14 cellular contexts compared by ENCODE assay signal in genomic region chr12:102757154-102757873, GRCh38.
DNase-seq lines count a peak whose midpoint lies in the region; ATAC-seq and TF ChIP-seq lines count a peak whose summit lies in the region.
"Had no signal": no experiment of that assay in that cellular context is flagged by ENCODE, and none has a peak within 500 bp of the region (broad histone marks: within the 10 kb centered on the region; RNA-seq: fewer than 3 reads in every experiment).

No MANE protein-coding gene starts in this region.

- H3K4ac ChIP-seq in neuronal stem cell (ENCODE audit: low read length) = no peak overlapping the region

- H2BK12ac ChIP-seq in neuronal stem cell (ENCODE audit: low read length) = no peak overlapping the region

- in situ Hi-C loops in gastrocnemius medialis (cut with MboI; ENCODE audit: low sequenced_read_pairs in 4 of 4) = loop anchor here in 2 of 4 donors (25.0 kb wide), 1 partner anchor 820 kb away; no protein-coding TSS in a partner anchor

- no peak overlapping the region for H2BK120ac ChIP-seq in neuronal stem cell (ENCODE audit: low read depth, low read length)

- H4K91ac ChIP-seq in neuronal stem cell (ENCODE audit: low read depth, low read length, poor library complexity) = no peak overlapping the region

- H3K4me1 ChIP-seq in left ventricle myocardium inferior = no peaks in the 10 kb centered on the region
- H3K4me1 ChIP-seq in gastrocnemius medialis = no peaks in the 10 kb centered on the region
- H3K4me1 ChIP-seq in neuronal stem cell (ENCODE audit: control insufficient read depth in 2 of 2, insufficient read depth in 1 of 2, low read depth in 1 of 2, low read length in 2 of 2) = peaks cover 0 to 4% of the 10 kb centered on the region in 2 donors

- DNase-seq in AG20443 (ENCODE audit: low spot score) = peak; percentile 27
- DNase-seq in RPMI7951 (ENCODE audit: low read depth) = peak; percentile 3
- DNase-seq in left ventricle myocardium inferior = peak; percentile 67
- DNase-seq in gastrocnemius medialis = peak in 1 of 2 donors; percentile 14
- DNase-seq in neuronal stem cell (ENCODE audit: low spot score) = no peak
- no peak for DNase-seq in GDM1 (lab: John Stamatoyannopoulos, UW)
- DNase-seq: activated CD8-positive, alpha-beta memory T cell treated with anti-CD3 and anti-CD28 coated beads, Interleukin-2, amount 10 ng/mL, durations not matched to agents 7 days and 5 days; CD8-positive, alpha-beta memory T cell; left colon; NCI-H446; SIG-M5; stimulated activated naive B cell treated with anti-CD40 and anti-IgM and Interleukin-4, amounts not matched to agents 10 μg/mL and 1 μg/mL and 100 μg/mL, for 72 hours had no signal

- no peak for TF ChIP-seq POLR2A in gastrocnemius medialis (IDR thresholded peaks at IDR 0.05)

- H3K4me2 ChIP-seq in neuronal stem cell (ENCODE audit: insufficient read depth, low read length, poor library complexity, severe bottlenecking) = no peak overlapping the region

- no peak overlapping the region for H2AK5ac ChIP-seq in neuronal stem cell (ENCODE audit: low read depth, low read length)

- H3K4me3 ChIP-seq in left ventricle myocardium inferior = no peak overlapping the region
- H3K4me3 ChIP-seq in gastrocnemius medialis = no peak overlapping the region
- no peak overlapping the region for H3K4me3 ChIP-seq in neuronal stem cell (ENCODE audit: low read length in 2 of 2)

- no peak overlapping the region for H3K18ac ChIP-seq in neuronal stem cell (ENCODE audit: low read length)

- no peak overlapping the region for H3K23ac ChIP-seq in neuronal stem cell (ENCODE audit: low read depth, low read length, poor library complexity)

- H3K27me3 ChIP-seq in left ventricle myocardium inferior (ENCODE audit: low read depth) (no peaks in the 10 kb centered on the region), gastrocnemius medialis (no peaks in the 10 kb centered on the region), neuronal stem cell (ENCODE audit: control insufficient read depth in 3 of 3, insufficient read depth in 3 of 3, low read depth in 1 of 3, low read length in 3 of 3) (no peaks in the 10 kb centered on the region)

- no peaks in the 10 kb centered on the region for H3K9me3 ChIP-seq in left ventricle myocardium inferior (replicated peaks)
- no peaks in the 10 kb centered on the region for H3K9me3 ChIP-seq in gastrocnemius medialis
- no peaks in the 10 kb centered on the region for H3K9me3 ChIP-seq in neuronal stem cell (replicated peaks in 1 of 2; ENCODE audit: control insufficient read depth in 2 of 2, insufficient read depth in 1 of 2, low read depth in 1 of 2, low read length in 2 of 2)

- intact Hi-C loops in left ventricle myocardium inferior (cut with micrococcal nuclease) (no loop called here), gastrocnemius medialis (cut with DNase I; ENCODE audit: low total_unique reads) (no loop called here)

- no peak overlapping the region for H2AFZ ChIP-seq in neuronal stem cell (ENCODE audit: low read length)

- H2BK5ac ChIP-seq in neuronal stem cell (ENCODE audit: low read length) = no peak overlapping the region

- TF ChIP-seq CTCF in left ventricle myocardium inferior (IDR thresholded peaks at IDR 0.05; ENCODE audit: borderline replicate concordance) = no peak
- TF ChIP-seq CTCF in gastrocnemius medialis (IDR thresholded peaks at IDR 0.05 in 4 of 5, conservative IDR thresholded peaks at IDR 0.05 in 1 of 5) = no peak

- ATAC-seq in gastrocnemius medialis (peak in 1 of 2 donors; percentile 14), GM18907 (IDR thresholded peaks at IDR 0.05; ENCODE audit: unreplicated experiment) (no peak), HG02588 (IDR thresholded peaks at IDR 0.05; ENCODE audit: unreplicated experiment) (no peak)
- ATAC-seq: activated CD8-positive, alpha-beta memory T cell treated with anti-CD3 and anti-CD28 coated beads, Interleukin-2, amount 10 ng/mL, durations not matched to agents 7 days and 5 days; left colon; stimulated activated naive B cell treated with anti-CD40 and anti-IgM and Interleukin-4, amounts not matched to agents 10 μg/mL and 1 μg/mL and 100 μg/mL, for 72 hours had no signal

- no peaks in the 10 kb centered on the region for H3K79me1 ChIP-seq in neuronal stem cell (ENCODE audit: low read depth, low read length)

- H3K27ac ChIP-seq in left ventricle myocardium inferior (replicated peaks) (peak overlapping the region; percentile 65), gastrocnemius medialis (peak overlapping the region; percentile 27 to 57 (median 34)), neuronal stem cell (replicated peaks; ENCODE audit: low read length) (no peak overlapping the region)

- no peak overlapping the region for H4K8ac ChIP-seq in neuronal stem cell (ENCODE audit: low read depth, low read length)

- no peaks in the 10 kb centered on the region for H3K36me3 ChIP-seq in left ventricle myocardium inferior
- H3K36me3 ChIP-seq in gastrocnemius medialis = no peaks in the 10 kb centered on the region
- H3K36me3 ChIP-seq in neuronal stem cell (replicated peaks in 1 of 2; ENCODE audit: control insufficient read depth in 2 of 2, insufficient read depth in 2 of 2, low read length in 2 of 2) = no peaks in the 10 kb centered on the region

- no CpG with 5 or more reads among the region's 7 CpGs for WGBS in neuronal stem cell (ENCODE audit: extremely low coverage in 2 of 2, insufficient read length in 2 of 2, insufficient replicate concordance in 1 of 2), 2 donors

- H3K9ac ChIP-seq in neuronal stem cell (ENCODE audit: low read depth, low read length, poor library complexity) = no peak overlapping the region

- no peak overlapping the region for H3K14ac ChIP-seq in neuronal stem cell (ENCODE audit: low read length)

- no peak overlapping the region for H2BK15ac ChIP-seq in neuronal stem cell (ENCODE audit: low read length)

Comparison
In these comparisons a context has a peak if more than half of its experiments do, and no peak if none do; other contexts are left out.
1. DNase-seq: peak in AG20443 (single experiment), RPMI7951 (single experiment) and left ventricle myocardium inferior (single experiment); none in neuronal stem cell (single experiment) and GDM1 (single experiment).